1 cellular context compared by ENCODE assay signal in the genomic region with DNA sequence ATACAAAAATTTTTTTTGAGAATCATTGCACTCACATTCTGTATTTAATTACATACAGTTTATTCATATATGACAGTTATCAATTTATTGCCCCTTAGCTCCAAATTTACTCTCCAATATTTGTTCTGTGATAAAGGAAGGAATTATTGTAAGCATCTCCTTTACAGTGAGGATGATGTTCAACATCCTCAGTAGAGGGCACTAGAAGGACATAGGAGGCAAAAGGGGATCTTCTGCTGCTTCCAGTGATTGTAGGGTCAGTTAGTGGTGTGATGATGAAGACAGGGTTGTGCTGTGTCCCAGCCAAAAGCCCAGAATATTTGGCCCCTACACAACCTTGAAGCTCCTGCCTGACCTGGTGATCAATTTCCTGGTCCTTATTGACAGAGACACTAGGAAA.
TF ChIP-seq lines count a peak whose summit lies in the region.

No MANE protein-coding gene starts in this region.

TF ChIP-seq in HCT116, 20 proteins besides CTCF, POLR2A, EP300 and RAD21 (continued from another document):
- no peak for TF ChIP-seq ATF3 (IDR thresholded peaks at IDR 0.05)
- TF ChIP-seq ELF1 (IDR thresholded peaks at IDR 0.05; ENCODE audit: borderline replicate concordance, low read depth): no peak
- no peak for TF ChIP-seq YY1 (IDR thresholded peaks at IDR 0.05; ENCODE audit: extremely low read depth, insufficient replicate concordance, low read depth, low read length)
- no peak for TF ChIP-seq ZNF274 (IDR thresholded peaks at IDR 0.05; ENCODE audit: low read depth, low read length)
- no peak for TF ChIP-seq EZH2phosphoT487 (IDR thresholded peaks at IDR 0.05; ENCODE audit: borderline replicate concordance)
- TF ChIP-seq CEBPB (IDR thresholded peaks at IDR 0.05; ENCODE audit: low read depth): no peak
- TF ChIP-seq SP1 (IDR thresholded peaks at IDR 0.05; ENCODE audit: low read depth): no peak
- TF ChIP-seq TCF7L2 (IDR thresholded peaks at IDR 0.05; ENCODE audit: borderline replicate concordance, extremely low read depth, insufficient read depth, insufficient read length): no peak
